In genomic region chr1:18008116-18008515, GRCh38 we compare ENCODE assay signal across 16 cellular contexts.
DNase-seq lines count a peak whose midpoint lies in the region; TF ChIP-seq lines count a peak whose summit lies in the region.
"Had no signal": no experiment of that assay in that cellular context is flagged by ENCODE, and none has a peak within 500 bp of the region (broad histone marks: within the 10 kb centered on the region; RNA-seq: fewer than 3 reads in every experiment).

No MANE protein-coding gene starts in this region.

- H3K36me3 ChIP-seq in ovary: no peaks in the 10 kb centered on the region
- H3K36me3 ChIP-seq: BLaER1 had no signal

- peaks cover 2% of the 10 kb centered on the region for H3K27me3 Mint-ChIP-seq in activated CD4-positive, alpha-beta T cell treated with anti-CD3 and anti-CD28 coated beads, Interleukin-2, amount 10 ng/mL, durations not matched to agents 7 days and 5 days
- peaks cover 62% of the 10 kb centered on the region for H3K27me3 Mint-ChIP-seq in type B pancreatic cell

- H3K4me1 ChIP-seq in ovary (ENCODE audit: insufficient read depth): no peaks in the 10 kb centered on the region
- H3K4me1 ChIP-seq: BLaER1 had no signal

- no peak for TF ChIP-seq POLR2A in ovary (IDR thresholded peaks at IDR 0.05)

- H3K9me3 ChIP-seq in ovary: no peaks in the 10 kb centered on the region
- H3K9me3 ChIP-seq: BLaER1 had no signal

- no peak overlapping the region for H3K4me3 Mint-ChIP-seq in activated CD4-positive, alpha-beta T cell treated with anti-CD3 and anti-CD28 coated beads, Interleukin-2, amount 10 ng/mL, durations not matched to agents 7 days and 5 days
- H3K4me3 Mint-ChIP-seq in type B pancreatic cell: no peak overlapping the region
- H3K4me3 Mint-ChIP-seq: CD4-positive, alpha-beta memory T cell had no signal

- TF ChIP-seq CTCF in dorsolateral prefrontal cortex (IDR thresholded peaks at IDR 0.05 in 54 of 56, conservative IDR thresholded peaks at IDR 0.05 in 2 of 56; ENCODE audit: low read depth in 1 of 56, partially characterized antibody in 56 of 56) (no peak), ovary (IDR thresholded peaks at IDR 0.05) (no peak), type B pancreatic cell (conservative IDR thresholded peaks at IDR 0.05) (no peak)

- H3K4me3 ChIP-seq in dorsolateral prefrontal cortex (no peak overlapping the region), ovary (no peak overlapping the region)
- H3K4me3 ChIP-seq: BLaER1, GM23248 had no signal

- H3K27ac ChIP-seq in dorsolateral prefrontal cortex (peak overlapping the region in 47 of 59 donors; percentile 2 to 84 (median 59)), ovary (no peak overlapping the region)
- H3K27ac ChIP-seq: BLaER1, GM23248, HL-60 had no signal

- no peaks in the 10 kb centered on the region for H3K36me3 Mint-ChIP-seq in activated CD4-positive, alpha-beta T cell treated with anti-CD3 and anti-CD28 coated beads, Interleukin-2, amount 10 ng/mL, durations not matched to agents 7 days and 5 days (ENCODE audit: low read depth)
- no peaks in the 10 kb centered on the region for H3K36me3 Mint-ChIP-seq in type B pancreatic cell
- H3K36me3 Mint-ChIP-seq: CD14-positive monocyte; CD4-positive, alpha-beta memory T cell had no signal

- POLR2A ChIA-PET in activated CD4-positive, alpha-beta T cell treated with anti-CD3 and anti-CD28 coated beads, Interleukin-2, amount 10 ng/mL, durations not matched to agents 7 days and 5 days (lab: Charles Lee): no interaction called here

- H3K27me3 ChIP-seq in dorsolateral prefrontal cortex: peaks cover 0 to 7% (median 0%) of the 10 kb centered on the region in 45 donors
- no peaks in the 10 kb centered on the region for H3K27me3 ChIP-seq in ovary
- H3K27me3 ChIP-seq: BLaER1 had no signal

- H3K27ac Mint-ChIP-seq in activated CD4-positive, alpha-beta T cell treated with anti-CD3 and anti-CD28 coated beads, Interleukin-2, amount 10 ng/mL, durations not matched to agents 7 days and 5 days: no peak overlapping the region
- H3K27ac Mint-ChIP-seq in type B pancreatic cell: no peak overlapping the region
- H3K27ac Mint-ChIP-seq: CD14-positive monocyte; CD4-positive, alpha-beta memory T cell had no signal

- no peaks in the 10 kb centered on the region for H3K9me3 Mint-ChIP-seq in activated CD4-positive, alpha-beta T cell treated with anti-CD3 and anti-CD28 coated beads, Interleukin-2, amount 10 ng/mL, durations not matched to agents 7 days and 5 days
- H3K9me3 Mint-ChIP-seq in type B pancreatic cell: no peaks in the 10 kb centered on the region

- 74 to 83% (median 78%) methylated on average over 2 of the region's 2 CpGs for whole genome bisulfite sequencing in ovary, 3 donors

- intact Hi-C loops in dorsolateral prefrontal cortex (cut with DNase I): no loop called here
- intact Hi-C loops in ovary (cut with DNase I): no loop called here

- CTCF ChIA-PET in activated CD4-positive, alpha-beta T cell treated with anti-CD3 and anti-CD28 coated beads, Interleukin-2, amount 10 ng/mL, durations not matched to agents 7 days and 5 days (lab: Charles Lee): no interaction called here

- no peaks in the 10 kb centered on the region for H3K4me1 Mint-ChIP-seq in activated CD4-positive, alpha-beta T cell treated with anti-CD3 and anti-CD28 coated beads, Interleukin-2, amount 10 ng/mL, durations not matched to agents 7 days and 5 days
- H3K4me1 Mint-ChIP-seq in type B pancreatic cell (ENCODE audit: unreplicated experiment): no peaks in the 10 kb centered on the region
- H3K4me1 Mint-ChIP-seq: CD14-positive monocyte had no signal

- TF ChIP-seq EP300 in ovary (IDR thresholded peaks at IDR 0.05): no peak

- peak; percentile 33 for DNase-seq in NCI-H1694 treated with DMSO at 0.1 percent for 48 hours (lab: John Stamatoyannopoulos, UW)
- DNase-seq in NCI-H1694 (lab: John Stamatoyannopoulos, UW): no peak
- DNase-seq in cerebellar nuclear complex (lab: John Stamatoyannopoulos, UW): peak; percentile 72 to 76
- DNase-seq in dorsolateral prefrontal cortex: peak in 3 of 10 donors; percentile 47 to 69 (median 50)
- peak; percentile 29 for DNase-seq in superior temporal gyrus (ENCODE audit: extremely low spot score)
- no peak for DNase-seq in activated CD4-positive, alpha-beta T cell treated with anti-CD3 and anti-CD28 coated beads, Interleukin-2, amount 10 ng/mL, durations not matched to agents 7 days and 5 days
- DNase-seq in ovary: no peak
- no peak for DNase-seq in type B pancreatic cell (ENCODE audit: extremely low spot score, unreplicated experiment)
- DNase-seq: 8988T; CD4-positive, alpha-beta memory T cell; GDM1; GM23248; HCEC 1CT had no signal

Comparison
In these comparisons a context has a peak if more than half of its experiments do, and no peak if none do; other contexts are left out.
1. DNase-seq: peak in NCI-H1694 treated with DMSO at 0.1 percent for 48 hours (single experiment), cerebellar nuclear complex (2 of 2) and superior temporal gyrus (single experiment); none in NCI-H1694 (single experiment), activated CD4-positive, alpha-beta T cell treated with anti-CD3 and anti-CD28 coated beads, Interleukin-2, amount 10 ng/mL, durations not matched to agents 7 days and 5 days (single experiment), ovary (0 of 5) and type B pancreatic cell (single experiment).
2. H3K27ac ChIP-seq: peak in dorsolateral prefrontal cortex (47 of 59); none in ovary (0 of 2).